In the genomic region with DNA sequence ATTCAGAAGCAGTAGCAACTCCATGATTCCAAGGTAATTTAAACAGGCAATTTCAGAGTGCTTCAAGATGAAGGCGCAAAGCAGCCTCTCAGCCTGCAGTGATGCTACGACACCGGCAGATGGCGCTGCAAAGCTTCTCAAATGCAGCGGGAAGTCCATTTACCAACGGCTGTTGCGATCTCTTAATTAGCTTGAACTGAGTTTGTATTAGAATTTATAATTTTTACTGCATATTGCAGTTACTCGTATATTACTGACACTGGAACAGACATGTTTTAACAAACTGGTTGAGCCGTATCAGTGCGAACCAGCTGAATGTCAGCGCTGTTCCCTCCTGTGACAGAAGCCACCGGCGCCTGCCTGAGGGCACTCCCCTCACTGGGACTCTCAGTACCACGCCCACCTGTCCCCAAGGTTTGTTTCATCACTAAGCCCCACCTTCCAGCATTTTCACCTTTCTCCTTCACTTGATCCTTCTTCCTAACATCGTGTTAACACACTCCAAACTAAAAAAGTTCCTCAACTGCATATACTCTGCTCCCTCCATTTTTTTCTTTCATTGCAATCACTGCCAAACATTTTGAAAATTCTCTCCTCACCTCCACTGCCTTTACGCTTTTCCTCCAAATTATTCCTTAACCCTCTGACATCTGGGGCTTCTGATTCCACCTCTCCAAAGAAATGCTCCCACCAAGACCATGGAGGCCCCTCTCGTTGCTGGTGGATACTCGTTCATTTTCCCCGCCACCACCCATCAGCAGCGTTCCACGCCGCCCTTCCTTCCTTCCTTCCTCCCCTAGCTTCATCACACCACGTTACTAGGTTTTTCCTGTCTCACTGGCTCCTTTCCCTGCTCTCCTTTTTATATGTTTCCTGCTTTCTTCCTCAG, we compare ENCODE assay signal across 8 cellular contexts. TPM values are rescaled to one million over a fixed set of nuclear protein-coding genes. Genes with fewer than 3 reads are reported as not detected.
A peak's percentile ranks its signal among the peaks of the same experiment; 100 is the strongest.
DNase-seq lines count a peak whose midpoint lies in the region; ATAC-seq, FAIRE-seq and TF ChIP-seq lines count a peak whose summit lies in the region.

No MANE protein-coding gene starts in this region.

- ATAC-seq in WTC11 (peak; percentile 85), GM21381 (IDR thresholded peaks at IDR 0.05; ENCODE audit: unreplicated experiment) (no peak)

- H3K36me3 ChIP-seq in CD4-positive, alpha-beta memory T cell (ENCODE audit: insufficient read depth, low read length) = peaks cover 10% of the 10 kb centered on the region
- H3K36me3 ChIP-seq in bronchial epithelial cell (ENCODE audit: control insufficient read depth, insufficient read depth, low read length) (peaks cover 1% of the 10 kb centered on the region), smooth muscle cell (ENCODE audit: low read depth) (no peaks in the 10 kb centered on the region)

- CTCF ChIA-PET in CD4-positive, alpha-beta memory T cell (lab: Charles Lee; ENCODE audit: partially characterized antibody) = interaction anchor here (0.6 to 21.7 kb wide), 46 partner anchors 10 to 544 kb away, joined by 3 to 416 read pairs (median 7); partner anchors contain the start of genes ABCF1, DHX16, GNL1 and PRR3
- CTCF ChIA-PET in WTC11 (lab: Charles Lee) = interaction anchor here (0.6 to 5.9 kb wide), 39 partner anchors 9 to 569 kb away, joined by 3 to 212 read pairs (median 5); partner anchors contain the start of genes ABCF1, NRM and TRIM39

- peak overlapping the region; percentile 46 for H3K27ac ChIP-seq in CD4-positive, alpha-beta memory T cell (ENCODE audit: low read depth, low read length)
- H3K27ac ChIP-seq in smooth muscle cell (ENCODE audit: low read depth) = no peak overlapping the region

- peak overlapping the region; percentile 79 to 99 (median 95) for H3K27ac Mint-ChIP-seq in CD4-positive, alpha-beta memory T cell
- H3K27ac Mint-ChIP-seq in WTC11 = no peak overlapping the region
- peak overlapping the region; percentile 84 to 92 (median 88) for H3K27ac Mint-ChIP-seq in immature natural killer cell

- H3K4me3 ChIP-seq in CD4-positive, alpha-beta memory T cell (ENCODE audit: low read length in 2 of 2) = peak overlapping the region; percentile 39 to 60
- peak overlapping the region; percentile 18; the same call in 1 of the 2 replicates for H3K4me3 ChIP-seq in HFF-Myc (replicated peaks; ENCODE audit: low read depth, low read length)
- H3K4me3 ChIP-seq in bronchial epithelial cell (ENCODE audit: low read depth, low read length) = peak overlapping the region; percentile 8
- peak overlapping the region; percentile 52 for H3K4me3 ChIP-seq in smooth muscle cell

- no peak overlapping the region for H2AFZ ChIP-seq in smooth muscle cell (ENCODE audit: low read depth)

- peaks cover 31 to 44% (median 31%) of the 10 kb centered on the region in 4 donors for H3K4me1 Mint-ChIP-seq in CD4-positive, alpha-beta memory T cell
- H3K4me1 Mint-ChIP-seq in WTC11 (peaks cover 10% of the 10 kb centered on the region), immature natural killer cell (peaks cover 34 to 37% of the 10 kb centered on the region in 2 donors)

- H3K79me2 ChIP-seq in smooth muscle cell (ENCODE audit: low read depth) = no peaks in the 10 kb centered on the region

- intact Hi-C loops in CD4-positive, alpha-beta memory T cell (cut with micrococcal nuclease) = loop anchor here (1.0 to 5.0 kb wide), 8 partner anchors 15 to 545 kb away; partner anchors contain the start of genes ABCF1, DHX16 and GNL1

- FAIRE-seq in bronchial epithelial cell (lab: Jason Lieb, UNC) = no peak

- POLR2A ChIA-PET in CD4-positive, alpha-beta memory T cell (lab: Charles Lee; ENCODE audit: partially characterized antibody) = interaction anchor here (0.5 to 14.0 kb wide), 34 partner anchors 9 to 1008 kb away, joined by 3 to 255 read pairs (median 6); partner anchors contain the start of genes ABCF1, DHX16, GNL1 and MRPS18B
- POLR2A ChIA-PET in WTC11 (lab: Charles Lee) = interaction anchor here (0.9 to 1.4 kb wide), 3 partner anchors 9 to 57 kb away, joined by 3 read pairs; no protein-coding TSS in a partner anchor

- peaks cover 13% of the 10 kb centered on the region for H3F3A ChIP-seq in smooth muscle cell (ENCODE audit: low read depth)

- 27% methylated on average over 23 of the region's 23 CpGs for WGBS in smooth muscle cell (ENCODE audit: low lambda C conversion rate)

- DNase-seq in CD4-positive, alpha-beta memory T cell = peak; percentile 81 to 83 (median 82)
- DNase-seq in HFF-Myc (ENCODE audit: extremely low read depth, low read depth) (no peak), NCI-H2227 (lab: John Stamatoyannopoulos, UW; ENCODE audit: unreplicated experiment) (peak; percentile 87), WTC11 (ENCODE audit: low spot score) (peak; percentile 80), bronchial epithelial cell (ENCODE audit: low read depth) (peak; percentile 83), immature natural killer cell (peak; percentile 72 to 80 (median 80)), smooth muscle cell (lab: John Stamatoyannopoulos, UW; ENCODE audit: unreplicated experiment) (no peak)

- H3K9me3 ChIP-seq in CD4-positive, alpha-beta memory T cell (ENCODE audit: control insufficient read depth in 1 of 2, low read length in 2 of 2) = no peaks in the 10 kb centered on the region
- no peaks in the 10 kb centered on the region for H3K9me3 ChIP-seq in smooth muscle cell (replicated peaks; ENCODE audit: low read depth)

- H3K9me3 Mint-ChIP-seq in CD4-positive, alpha-beta memory T cell = no peaks in the 10 kb centered on the region
- no peaks in the 10 kb centered on the region for H3K9me3 Mint-ChIP-seq in WTC11
- no peaks in the 10 kb centered on the region for H3K9me3 Mint-ChIP-seq in immature natural killer cell

- H3K4me3 Mint-ChIP-seq in CD4-positive, alpha-beta memory T cell = peak overlapping the region; percentile 84 to 94 (median 90)
- peak overlapping the region; percentile 74 for H3K4me3 Mint-ChIP-seq in WTC11
- H3K4me3 Mint-ChIP-seq in immature natural killer cell = peak overlapping the region; percentile 77 to 90 (median 83)

- H3K4me2 ChIP-seq in smooth muscle cell = peak overlapping the region; percentile 90

- H4K20me1 ChIP-seq in smooth muscle cell (ENCODE audit: low read depth) = no peaks in the 10 kb centered on the region

- H3K36me3 Mint-ChIP-seq in CD4-positive, alpha-beta memory T cell = peaks cover 7 to 12% of the 10 kb centered on the region in 2 donors
- H3K36me3 Mint-ChIP-seq in WTC11 = peaks cover 2% of the 10 kb centered on the region; the same call in 1 of the 2 replicates
- peaks cover 0 to 13% (median 7%) of the 10 kb centered on the region in 3 donors for H3K36me3 Mint-ChIP-seq in immature natural killer cell

- peak; percentile 99 for TF ChIP-seq CTCF in HFF-Myc (IDR thresholded peaks at IDR 0.05; ENCODE audit: low read depth, low read length, missing control alignments)
- peak; percentile 97 for TF ChIP-seq CTCF in WTC11 (IDR thresholded peaks at IDR 0.05)
- peak; percentile 92 for TF ChIP-seq CTCF in bronchial epithelial cell (IDR thresholded peaks at IDR 0.05; ENCODE audit: insufficient read depth, low read length, severe bottlenecking)
- peak; percentile 98 for TF ChIP-seq CTCF in smooth muscle cell (IDR thresholded peaks at IDR 0.05; ENCODE audit: borderline replicate concordance, insufficient read depth, poor library complexity, severe bottlenecking)

- H3K27me3 ChIP-seq in CD4-positive, alpha-beta memory T cell (ENCODE audit: insufficient read depth, low read length) = no peaks in the 10 kb centered on the region
- H3K27me3 ChIP-seq in bronchial epithelial cell (ENCODE audit: control insufficient read depth, insufficient read depth, low read length) (no peaks in the 10 kb centered on the region), smooth muscle cell (ENCODE audit: low read depth) (no peaks in the 10 kb centered on the region)

- H3K9ac ChIP-seq in smooth muscle cell (ENCODE audit: low read depth) = no peak overlapping the region

- H3K27me3 Mint-ChIP-seq in CD4-positive, alpha-beta memory T cell = no peaks in the 10 kb centered on the region
- H3K27me3 Mint-ChIP-seq in WTC11 (ENCODE audit: low read depth) = no peaks in the 10 kb centered on the region; the same call in 1 of the 2 replicates
- peaks cover under 1 to 6% (median 4%) of the 10 kb centered on the region in 3 donors for H3K27me3 Mint-ChIP-seq in immature natural killer cell (ENCODE audit: low read depth in 3 of 3)

- H3K4me1 ChIP-seq in CD4-positive, alpha-beta memory T cell (ENCODE audit: insufficient read depth, low read length) = peaks cover 37% of the 10 kb centered on the region
- H3K4me1 ChIP-seq in smooth muscle cell (ENCODE audit: low read depth) = peaks cover 4% of the 10 kb centered on the region

TF ChIP-seq in WTC11, 78 proteins besides CTCF, POLR2A, EP300 and RAD21 (continues in another document):
- TF ChIP-seq ESRRA (CRISPR knock-in tag; IDR thresholded peaks at IDR 0.05; ENCODE audit: borderline replicate concordance) (no peak), TCF7 (CRISPR knock-in tag; IDR thresholded peaks at IDR 0.05; ENCODE audit: low read depth) (no peak), MYBL2 (CRISPR knock-in tag; IDR thresholded peaks at IDR 0.05) (no peak), ZNF121 (CRISPR knock-in tag; IDR thresholded peaks at IDR 0.05) (no peak)

RNA-seq across cellular contexts. Expression of gene GNL1, which starts 14.5 kb away (rescaled TPM):
- 10 to 100 TPM; 83.4 to 83.9 TPM for total RNA-seq in CD4-positive, alpha-beta memory T cell
- 10 to 100 TPM; 37.4 to 51.5 TPM for polyA plus RNA-seq in CD4-positive, alpha-beta memory T cell
- 69.1 to 85.7 TPM (median 72.8 TPM) in 3 replicates for total RNA-seq in WTC11 (2021)
- 21.9 and 35.2 TPM in 2 replicates for total RNA-seq in bronchial epithelial cell
- 10 to 100 TPM; 32.6 to 38.6 (median 35.0) TPM for polyA plus RNA-seq in immature natural killer cell
- 16.5 and 27.2 TPM in 2 replicates for total RNA-seq in smooth muscle cell
- polyA plus RNA-seq in smooth muscle cell = 92.7 and 104 TPM in 2 replicates

RNA-seq across cellular contexts. Expression of gene PRR3, which starts 15.3 kb away (rescaled TPM):
- total RNA-seq in CD4-positive, alpha-beta memory T cell = 10 to 100 TPM; 26.4 to 29.1 TPM
- 1 to 10 TPM; 4.3 to 8.5 TPM for polyA plus RNA-seq in CD4-positive, alpha-beta memory T cell
- total RNA-seq in WTC11 (2021) = 10.1 to 13.1 TPM (median 10.8 TPM) in 3 replicates
- 1.9 and 2.1 TPM in 2 replicates for total RNA-seq in bronchial epithelial cell
- polyA plus RNA-seq in immature natural killer cell = 1 to 10 TPM; 1.0 to 9.0 (median 3.6) TPM
- total RNA-seq in smooth muscle cell = 12.7 and 29.4 TPM in 2 replicates
- polyA plus RNA-seq in smooth muscle cell = 10.2 and 13.1 TPM in 2 replicates

RNA-seq across cellular contexts. Expression of gene ABCF1, which starts 29.5 kb away (rescaled TPM):
- 10 to 100 TPM; 60.8 to 66.8 TPM for total RNA-seq in CD4-positive, alpha-beta memory T cell
- 10 to 100 TPM in 1 of 2 donors, 1 to 10 TPM in 1; 7.5 to 46.6 TPM for polyA plus RNA-seq in CD4-positive, alpha-beta memory T cell
- total RNA-seq in WTC11 (2021) = 98.7 to 102 TPM (median 101 TPM) in 3 replicates
- 31.9 and 35.1 TPM in 2 replicates for total RNA-seq in bronchial epithelial cell
- polyA plus RNA-seq in immature natural killer cell = 10 to 100 TPM in 2 of 3 donors, 1 to 10 TPM in 1; 4.3 to 50.1 (median 15.2) TPM
- total RNA-seq in smooth muscle cell = 25.2 and 34.7 TPM in 2 replicates
- 39.1 and 57.3 TPM in 2 replicates for polyA plus RNA-seq in smooth muscle cell

RNA-seq across cellular contexts. Expression of gene HLA-E, which starts 52.5 kb away (rescaled TPM):
- 1,000 to 10,000 TPM; 1,097 to 1,122 TPM for total RNA-seq in CD4-positive, alpha-beta memory T cell
- polyA plus RNA-seq in CD4-positive, alpha-beta memory T cell = 1,000 to 10,000 TPM; 2,441 to 3,541 TPM
- 44.6 to 49.0 TPM (median 44.7 TPM) in 3 replicates for total RNA-seq in WTC11 (2021)
- 215 and 232 TPM in 2 replicates for total RNA-seq in bronchial epithelial cell
- 1,000 to 10,000 TPM; 2,819 to 4,179 (median 3,086) TPM for polyA plus RNA-seq in immature natural killer cell
- total RNA-seq in smooth muscle cell = 97.3 and 104 TPM in 2 replicates
- polyA plus RNA-seq in smooth muscle cell = 126 and 134 TPM in 2 replicates

Comparison
In these comparisons a context has a peak if more than half of its experiments do, and no peak if none do; other contexts are left out.
1. DNase-seq: peak in CD4-positive, alpha-beta memory T cell (5 of 5), NCI-H2227 (single experiment), WTC11 (single experiment), bronchial epithelial cell (single experiment) and immature natural killer cell (3 of 3); none in HFF-Myc (single experiment) and smooth muscle cell (single experiment).
2. Peak in every context shown above with its lines, with median percentiles within 50 percentile points of each other: H3K4me3 ChIP-seq, H3K4me3 Mint-ChIP-seq and CTCF ChIP-seq.